In the genomic region with DNA sequence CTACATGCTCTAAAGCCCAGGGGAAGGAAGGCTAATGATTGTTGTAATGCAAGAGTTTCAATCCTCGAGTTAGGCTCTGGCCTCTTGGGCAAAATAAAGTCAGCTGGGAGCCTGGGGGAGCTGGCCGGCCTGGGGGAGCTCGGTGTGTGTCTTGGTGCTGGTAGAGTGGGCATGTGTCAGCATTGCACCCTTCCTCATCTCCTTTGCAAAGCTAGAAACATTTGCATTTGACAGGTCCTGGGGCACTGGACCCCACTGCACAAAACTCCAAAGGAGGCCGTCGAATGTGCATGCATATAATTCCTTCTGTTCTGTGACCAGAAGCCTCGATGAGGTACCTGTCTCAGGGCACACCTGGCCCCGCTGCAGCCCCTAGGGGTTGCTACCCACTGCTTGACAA, we compare ENCODE assay signal across 16 cellular contexts.
A peak's percentile ranks its signal among the peaks of the same experiment; 100 is the strongest.
DNase-seq lines count a peak whose midpoint lies in the region; TF ChIP-seq lines count a peak whose summit lies in the region.
"Had no signal": no experiment of that assay in that cellular context is flagged by ENCODE, and none has a peak within 500 bp of the region (broad histone marks: within the 10 kb centered on the region; RNA-seq: fewer than 3 reads in every experiment).

No MANE protein-coding gene starts in this region.

- H3K36me3 ChIP-seq in Karpas-422 (ENCODE audit: insufficient read depth, low read length) (no peaks in the 10 kb centered on the region), neural progenitor cell (no peaks in the 10 kb centered on the region)

- H3F3A ChIP-seq in neural progenitor cell (ENCODE audit: low read depth): no peaks in the 10 kb centered on the region

- peaks cover 8% of the 10 kb centered on the region for H3K4me1 Mint-ChIP-seq in neural progenitor cell

- H3K9me3 ChIP-seq in Karpas-422 (ENCODE audit: low read length): no peaks in the 10 kb centered on the region
- no peaks in the 10 kb centered on the region for H3K9me3 ChIP-seq in neural progenitor cell (ENCODE audit: low read depth)
- H3K9me3 ChIP-seq: A549 had no signal

- DNase-seq in Karpas-422 (peak; percentile 37), ecto neural progenitor cell (ENCODE audit: low spot score) (peak; percentile 31), neural progenitor cell (ENCODE audit: low spot score) (no peak), SHP77 (lab: John Stamatoyannopoulos, UW) (no peak), caudate nucleus (lab: John Stamatoyannopoulos, UW) (no peak), HK-2 (ENCODE audit: unreplicated experiment) (no peak)
- DNase-seq: AML-193; Calu3; CD8-positive, alpha-beta T cell; DMS79 treated with DMSO at 0.1 percent for 48 hours; GF-D8; GOT3; H7; HFFc6 had no signal

- no peaks in the 10 kb centered on the region for H3K9me2 ChIP-seq in Karpas-422 (replicated peaks; ENCODE audit: insufficient read depth, low read length)

- no peak for TF ChIP-seq CTCF in neural progenitor cell (IDR thresholded peaks at IDR 0.05)

- H3K27me3 ChIP-seq in Karpas-422 (ENCODE audit: low read length) (no peaks in the 10 kb centered on the region), neural progenitor cell (no peaks in the 10 kb centered on the region)

- H4K20me1 ChIP-seq in Karpas-422 (ENCODE audit: insufficient read depth, low read depth, low read length) (no peaks in the 10 kb centered on the region), neural progenitor cell (ENCODE audit: low read depth) (no peaks in the 10 kb centered on the region)

- H3K27me3 Mint-ChIP-seq in neural progenitor cell (ENCODE audit: insufficient read depth, low read depth): peaks cover 11% of the 10 kb centered on the region

- no peak overlapping the region for H3K4me3 Mint-ChIP-seq in neural progenitor cell
- H3K4me3 Mint-ChIP-seq: CD8-positive, alpha-beta T cell; HFFc6 had no signal

- no peak overlapping the region for H3K4me2 ChIP-seq in Karpas-422 (ENCODE audit: low read depth, low read length, poor library complexity, severe bottlenecking)
- no peak overlapping the region for H3K4me2 ChIP-seq in neural progenitor cell
- H3K4me2 ChIP-seq: A549 had no signal

- H3K9ac ChIP-seq in Karpas-422 (ENCODE audit: low read length): no peak overlapping the region
- no peak overlapping the region for H3K9ac ChIP-seq in neural progenitor cell

- H3K27ac ChIP-seq in Karpas-422 (ENCODE audit: low read length) (no peak overlapping the region), neural progenitor cell (no peak overlapping the region), caudate nucleus (ENCODE audit: low read depth, low read length) (no peak overlapping the region)
- H3K27ac ChIP-seq: A549 had no signal

- H3K4me1 ChIP-seq in Karpas-422 (ENCODE audit: low read length) (no peaks in the 10 kb centered on the region), neural progenitor cell (peaks cover 11% of the 10 kb centered on the region)

- peaks cover 2% of the 10 kb centered on the region for H3K9me3 Mint-ChIP-seq in neural progenitor cell
- H3K9me3 Mint-ChIP-seq: CD8-positive, alpha-beta T cell; HFFc6 had no signal

- H2AFZ ChIP-seq in Karpas-422 (ENCODE audit: low read length): no peak overlapping the region
- H2AFZ ChIP-seq in neural progenitor cell (replicated peaks): no peak overlapping the region

- H3K79me2 ChIP-seq in Karpas-422 (ENCODE audit: low read length) (no peaks in the 10 kb centered on the region), neural progenitor cell (ENCODE audit: low read depth) (no peaks in the 10 kb centered on the region)

- H3K36me3 Mint-ChIP-seq in neural progenitor cell: no peaks in the 10 kb centered on the region
- H3K36me3 Mint-ChIP-seq: CD8-positive, alpha-beta T cell; IgD-negative memory B cell had no signal

- H3K27ac Mint-ChIP-seq in neural progenitor cell: peak overlapping the region; percentile 74
- H3K27ac Mint-ChIP-seq: CD8-positive, alpha-beta T cell; HFFc6; IgD-negative memory B cell had no signal

- no peak overlapping the region for H3K4me3 ChIP-seq in Karpas-422 (ENCODE audit: low read length)
- no peak overlapping the region for H3K4me3 ChIP-seq in neural progenitor cell
- H3K4me3 ChIP-seq: A549 had no signal

Comparison
In these comparisons a context has a peak if more than half of its experiments do, and no peak if none do; other contexts are left out.
1. DNase-seq: peak in Karpas-422 (single experiment) and ecto neural progenitor cell (single experiment); none in neural progenitor cell (single experiment), SHP77 (0 of 2), caudate nucleus (0 of 61) and HK-2 (single experiment).